29 cellular contexts compared by ENCODE assay signal in genomic region chr20:19549896-19550295, GRCh38.
"Had no signal": no experiment of that assay in that cellular context is flagged by ENCODE, and none has a peak within 500 bp of the region (broad histone marks: within the 10 kb centered on the region; RNA-seq: fewer than 3 reads in every experiment).

No MANE protein-coding gene starts in this region.

- DNase-seq: activated B cell treated with CpG ODN at 0.5 μM for 24 hours; activated CD4-positive, alpha-beta memory T cell treated with anti-CD3 and anti-CD28 coated beads for 36 hours; activated CD4-positive, alpha-beta T cell treated with anti-CD3 and anti-CD28 coated beads for 4 hours; activated CD4-positive, alpha-beta T cell treated with anti-CD3 and anti-CD28 coated beads, Interleukin-2, amount 10 ng/mL, durations not matched to agents 24 days and 14 days; activated CD4-positive, alpha-beta T cell treated with anti-CD3 and anti-CD28 coated beads, Interleukin-2, amount 50 U/mL, for 1 hour; activated CD4-positive, alpha-beta T cell treated with anti-CD3 and anti-CD28 coated beads, Interleukin-2, amount 50 U/mL, for 4 hours; activated CD4-positive, CD25-positive, alpha-beta regulatory T cell treated with anti-CD3 and anti-CD28 coated beads, Interleukin-2, amount 50 U/mL, for 72 hours; activated CD8-positive, alpha-beta memory T cell treated with anti-CD3 and anti-CD28 coated beads, Interleukin-2, amount 50 U/mL, for 4 hours; activated CD8-positive, alpha-beta T cell treated with anti-CD3 and anti-CD28 coated beads for 36 hours; activated gamma-delta T cell; activated naive CD4-positive, alpha-beta T cell treated with anti-CD3 and anti-CD28 coated beads, Interleukin-2, amount 10 ng/mL, durations not matched to agents 7 days and 5 days; activated naive CD4-positive, alpha-beta T cell treated with Interleukin-2 at 50 U/mL for 16 hours; activated naive CD8-positive, alpha-beta T cell treated with anti-CD3 and anti-CD28 coated beads, Interleukin-2, amount 10 ng/mL, durations not matched to agents 7 days and 5 days; activated naive CD8-positive, alpha-beta T cell treated with anti-CD3 and anti-CD28 coated beads, Interleukin-2, amount 50 U/mL, for 24 hours; activated T-cell treated with anti-CD3 and anti-CD28 coated beads for 4 hours; activated T-cell treated with anti-CD3 and anti-CD28 coated beads, Interleukin-2, amount 50 U/mL, for 1 hour; activated T-cell treated with anti-CD3 and anti-CD28 coated beads, Interleukin-2, amount 50 U/mL, for 4 hours; activated T-cell treated with anti-CD3 and anti-CD28 coated beads, Interleukin-2, amount 50 U/mL, for 72 hours; amygdala; anterior cingulate cortex; body of pancreas; brain microvascular endothelial cell; central memory CD4-positive, alpha-beta T cell; T-helper 1 cell; T-helper 2 cell; T-helper 9 cell had no signal

- H3K27ac ChIP-seq: body of pancreas, brain microvascular endothelial cell, breast epithelium, VCaP had no signal

- H3K4me1 ChIP-seq: breast epithelium had no signal

- H3K9me3 ChIP-seq: body of pancreas, breast epithelium had no signal

- H3K4me3 ChIP-seq: body of pancreas, breast epithelium had no signal

- ATAC-seq: activated CD8-positive, alpha-beta T cell treated with anti-CD3 and anti-CD28 coated beads for 36 hours; activated naive CD8-positive, alpha-beta T cell treated with anti-CD3 and anti-CD28 coated beads, Interleukin-2, amount 50 U/mL, for 24 hours; activated T-cell treated with anti-CD3 and anti-CD28 coated beads, Interleukin-2, amount 50 U/mL, for 4 hours; activated T-cell treated with anti-CD3 and anti-CD28 coated beads, Interleukin-2, amount 50 U/mL, for 72 hours; activated T-helper 17 cell treated with anti-CD3 and anti-CD28 coated beads, Interleukin-2, amount 50 U/mL, for 72 hours; body of pancreas had no signal

- H3K27me3 ChIP-seq: body of pancreas, brain microvascular endothelial cell, breast epithelium had no signal

- H3K36me3 ChIP-seq: brain microvascular endothelial cell, breast epithelium had no signal
